24 cellular contexts compared by ENCODE assay signal in genomic region chr1:233015965-233016364, GRCh38.
DNase-seq lines count a peak whose midpoint lies in the region; ATAC-seq and TF ChIP-seq lines count a peak whose summit lies in the region.
"Had no signal": no experiment of that assay in that cellular context is flagged by ENCODE, and none has a peak within 500 bp of the region (broad histone marks: within the 10 kb centered on the region; RNA-seq: fewer than 3 reads in every experiment).

No MANE protein-coding gene starts in this region.

- TF ChIP-seq CTCF in DND-41 (IDR thresholded peaks at IDR 0.05; ENCODE audit: borderline replicate concordance, extremely low read depth, low read length, poor library complexity, severe bottlenecking) (no peak), RWPE1 (conservative IDR thresholded peaks at IDR 0.05; ENCODE audit: low read depth) (no peak)
- no peak for TF ChIP-seq CTCF in activated CD8-positive, alpha-beta T cell treated with anti-CD3 and anti-CD28 coated beads for 36 hours (IDR thresholded peaks at IDR 0.05)

- intact Hi-C loops in activated CD8-positive, alpha-beta T cell treated with anti-CD3 and anti-CD28 coated beads for 36 hours (cut with micrococcal nuclease): no loop called here

- H3K4me3 Mint-ChIP-seq in activated CD8-positive, alpha-beta T cell treated with anti-CD3 and anti-CD28 coated beads for 36 hours: no peak overlapping the region
- H3K4me3 Mint-ChIP-seq: activated naive CD8-positive, alpha-beta T cell treated with anti-CD3 and anti-CD28 coated beads, Interleukin-2, amount 10 ng/mL, durations not matched to agents 7 days and 5 days; activated T-cell treated with anti-CD3 and anti-CD28 coated beads, Interleukin-2, amount 50 U/mL, for 24 hours; dendritic cell treated with granulocyte-macrophage colony-stimulating factor and Interleukin-4, amounts not matched to agents 40 ng/mL and 50 ng/mL, for 4 days; stimulated activated naive CD8-positive, alpha-beta T cell treated with anti-CD3 and anti-CD28 coated beads, Interleukin-15, Interleukin-2, amounts not matched to agents 100 ng/mL and 50 ng/mL, for 24 hours had no signal

- peak overlapping the region; percentile 88 for H3K27ac ChIP-seq in DND-41 (ENCODE audit: low read length)
- H3K27ac ChIP-seq in RWPE1: no peak overlapping the region
- H3K27ac ChIP-seq: A549; BLaER1 treated with 17β-estradiol and CSF1 and Interleukin-3, amounts not matched to agents 10 nM and 100 nM; brain microvascular endothelial cell; epithelial cell of prostate; gastrocnemius medialis; left lung; neutrophil had no signal

- no peaks in the 10 kb centered on the region for H3K27me3 ChIP-seq in DND-41 (ENCODE audit: insufficient read depth, low read length, poor library complexity)
- H3K27me3 ChIP-seq: BLaER1 treated with 17β-estradiol and CSF1 and Interleukin-3, amounts not matched to agents 10 nM and 100 nM; brain microvascular endothelial cell; gastrocnemius medialis; left lung had no signal

- no peaks in the 10 kb centered on the region for H4K20me1 ChIP-seq in DND-41 (ENCODE audit: insufficient read depth, low read length)
- H4K20me1 ChIP-seq: BLaER1 treated with 17β-estradiol and CSF1 and Interleukin-3, amounts not matched to agents 10 nM and 100 nM had no signal

- H3K36me3 ChIP-seq in DND-41 (ENCODE audit: insufficient read depth, low read length): peaks cover 10% of the 10 kb centered on the region
- H3K36me3 ChIP-seq: brain microvascular endothelial cell, gastrocnemius medialis, left lung, neutrophil had no signal

- CTCF ChIA-PET in activated CD8-positive, alpha-beta T cell treated with anti-CD3 and anti-CD28 coated beads for 36 hours (lab: Charles Lee): no interaction called here
- CTCF ChIA-PET in RWPE1 (lab: Yijun Ruan, JAX): no interaction called here

- H3K4me1 Mint-ChIP-seq in activated CD8-positive, alpha-beta T cell treated with anti-CD3 and anti-CD28 coated beads for 36 hours (ENCODE audit: low read depth): peaks cover 4% of the 10 kb centered on the region

- H3K36me3 Mint-ChIP-seq in activated CD8-positive, alpha-beta T cell treated with anti-CD3 and anti-CD28 coated beads for 36 hours (ENCODE audit: low read depth): peaks cover 24% of the 10 kb centered on the region

- H3K9me3 ChIP-seq in DND-41 (ENCODE audit: insufficient read depth, low read length, severe bottlenecking): no peaks in the 10 kb centered on the region
- H3K9me3 ChIP-seq: A549; BLaER1 treated with 17β-estradiol and CSF1 and Interleukin-3, amounts not matched to agents 10 nM and 100 nM; gastrocnemius medialis; left lung; neutrophil had no signal

- H3K9me3 Mint-ChIP-seq in activated CD8-positive, alpha-beta T cell treated with anti-CD3 and anti-CD28 coated beads for 36 hours: no peaks in the 10 kb centered on the region
- H3K9me3 Mint-ChIP-seq: activated naive CD8-positive, alpha-beta T cell treated with anti-CD3 and anti-CD28 coated beads, Interleukin-2, amount 10 ng/mL, durations not matched to agents 7 days and 5 days; activated T-cell treated with anti-CD3 and anti-CD28 coated beads, Interleukin-2, amount 50 U/mL, for 24 hours; dendritic cell treated with granulocyte-macrophage colony-stimulating factor and Interleukin-4, amounts not matched to agents 40 ng/mL and 50 ng/mL, for 4 days; stimulated activated naive CD8-positive, alpha-beta T cell treated with anti-CD3 and anti-CD28 coated beads, Interleukin-15, Interleukin-2, amounts not matched to agents 100 ng/mL and 50 ng/mL, for 24 hours had no signal

- no peaks in the 10 kb centered on the region for H3K27me3 Mint-ChIP-seq in activated CD8-positive, alpha-beta T cell treated with anti-CD3 and anti-CD28 coated beads for 36 hours
- H3K27me3 Mint-ChIP-seq: activated naive CD8-positive, alpha-beta T cell treated with anti-CD3 and anti-CD28 coated beads, Interleukin-2, amount 10 ng/mL, durations not matched to agents 7 days and 5 days; activated T-cell treated with anti-CD3 and anti-CD28 coated beads, Interleukin-2, amount 50 U/mL, for 24 hours; stimulated activated naive CD8-positive, alpha-beta T cell treated with anti-CD3 and anti-CD28 coated beads, Interleukin-15, Interleukin-2, amounts not matched to agents 100 ng/mL and 50 ng/mL, for 24 hours had no signal

- H3K4me1 ChIP-seq in DND-41 (ENCODE audit: insufficient read depth, low read length): peaks cover 65% of the 10 kb centered on the region
- H3K4me1 ChIP-seq: A549, left lung had no signal

- peak; percentile 83 for DNase-seq in DND-41
- DNase-seq in activated CD8-positive, alpha-beta T cell treated with anti-CD3 and anti-CD28 coated beads for 36 hours: peak; percentile 13
- DNase-seq in RWPE1 (ENCODE audit: low spot score): no peak
- DNase-seq in NCI-H2196 (lab: John Stamatoyannopoulos, UW; ENCODE audit: unreplicated experiment): no peak
- no peak for DNase-seq in activated T-cell treated with anti-CD3 and anti-CD28 coated beads, Interleukin-2, amount 50 U/mL, for 1 hour
- no peak for DNase-seq in GF-D8 (lab: John Stamatoyannopoulos, UW)
- DNase-seq: activated CD4-positive, alpha-beta T cell treated with anti-CD3 and anti-CD28 coated beads, Interleukin-2, amount 50 U/mL, for 1 hour; activated naive CD8-positive, alpha-beta T cell treated with anti-CD3 and anti-CD28 coated beads, Interleukin-2, amount 10 ng/mL, durations not matched to agents 7 days and 5 days; activated T-cell treated with anti-CD3 and anti-CD28 coated beads, Interleukin-2, amount 50 U/mL, for 24 hours; brain microvascular endothelial cell; gastrocnemius medialis; GOT3; left lung; NCI-H2081; NCI-H526; SW 1271 had no signal

- H3K4me3 ChIP-seq in DND-41 (ENCODE audit: low read depth in 1 of 2, low read length in 2 of 2): no peak overlapping the region
- H3K4me3 ChIP-seq: A549; BLaER1 treated with 17β-estradiol and CSF1 and Interleukin-3, amounts not matched to agents 10 nM and 100 nM; gastrocnemius medialis; left lung had no signal

- H2AFZ ChIP-seq in DND-41 (ENCODE audit: low read depth, low read length): no peak overlapping the region

- no peaks in the 10 kb centered on the region for H3K79me2 ChIP-seq in DND-41 (ENCODE audit: insufficient read depth, low read length)

- ATAC-seq in DND-41 (ENCODE audit: insufficient read depth, low read depth) (peak; percentile 93), GM21381 (IDR thresholded peaks at IDR 0.05; ENCODE audit: unreplicated experiment) (peak; percentile 82), HG03460 (IDR thresholded peaks at IDR 0.05; ENCODE audit: unreplicated experiment) (peak; percentile 71)
- peak; percentile 17 for ATAC-seq in activated CD8-positive, alpha-beta T cell treated with anti-CD3 and anti-CD28 coated beads for 36 hours
- ATAC-seq: A549, gastrocnemius medialis, left lung had no signal

- POLR2A ChIA-PET in activated CD8-positive, alpha-beta T cell treated with anti-CD3 and anti-CD28 coated beads for 36 hours (lab: Charles Lee): no interaction called here
- POLR2A ChIA-PET in RWPE1 (lab: Yijun Ruan, JAX; ENCODE audit: low non-redundant PET): no interaction called here

- H3K9ac ChIP-seq in DND-41 (ENCODE audit: low read depth, low read length): peak overlapping the region; percentile 42
- H3K9ac ChIP-seq: BLaER1 treated with 17β-estradiol and CSF1 and Interleukin-3, amounts not matched to agents 10 nM and 100 nM had no signal

- peak overlapping the region; percentile 27; the same call in 1 of the 2 replicates for H3K4me2 ChIP-seq in DND-41 (ENCODE audit: insufficient read depth, low read length)
- H3K4me2 ChIP-seq: A549; BLaER1 treated with 17β-estradiol and CSF1 and Interleukin-3, amounts not matched to agents 10 nM and 100 nM had no signal

- no peak overlapping the region for H3K27ac Mint-ChIP-seq in activated CD8-positive, alpha-beta T cell treated with anti-CD3 and anti-CD28 coated beads for 36 hours
- H3K27ac Mint-ChIP-seq: activated naive CD8-positive, alpha-beta T cell treated with anti-CD3 and anti-CD28 coated beads, Interleukin-2, amount 10 ng/mL, durations not matched to agents 7 days and 5 days; activated T-cell treated with anti-CD3 and anti-CD28 coated beads, Interleukin-2, amount 50 U/mL, for 24 hours; dendritic cell treated with granulocyte-macrophage colony-stimulating factor and Interleukin-4, amounts not matched to agents 40 ng/mL and 50 ng/mL, for 4 days; stimulated activated naive CD8-positive, alpha-beta T cell treated with anti-CD3 and anti-CD28 coated beads, Interleukin-15, Interleukin-2, amounts not matched to agents 100 ng/mL and 50 ng/mL, for 24 hours had no signal

Comparison
In these comparisons a context has a peak if more than half of its experiments do, and no peak if none do; other contexts are left out.
1. ATAC-seq: peak in every context shown above with its lines; median percentile 93 in DND-41; 82 in GM21381; 71 in HG03460; 17 in activated CD8-positive, alpha-beta T cell treated with anti-CD3 and anti-CD28 coated beads for 36 hours.
2. DNase-seq: peak in DND-41 (single experiment) and activated CD8-positive, alpha-beta T cell treated with anti-CD3 and anti-CD28 coated beads for 36 hours (single experiment); none in RWPE1 (single experiment), NCI-H2196 (single experiment), activated T-cell treated with anti-CD3 and anti-CD28 coated beads, Interleukin-2, amount 50 U/mL, for 1 hour (single experiment) and GF-D8 (single experiment).